Comparison of ENCODE assay signal across 9 cellular contexts in the genomic region with DNA sequence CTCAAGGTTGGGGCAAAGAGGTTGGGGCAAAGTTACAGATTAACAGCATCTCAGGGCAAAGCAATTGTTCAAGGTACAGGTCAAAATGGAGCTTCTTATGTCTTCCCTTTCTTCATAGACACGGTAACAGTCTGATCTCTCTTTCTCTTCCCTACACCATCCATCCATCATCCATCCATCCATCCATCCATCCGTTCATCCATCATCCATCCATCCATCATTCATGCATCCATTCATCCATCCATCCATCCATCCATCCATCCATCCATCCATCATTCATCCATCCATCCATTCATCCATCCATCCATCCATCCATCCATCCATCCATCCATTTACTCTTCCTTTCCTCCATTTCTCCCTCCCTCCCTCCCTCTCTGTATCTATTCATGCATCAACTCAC. TPM values are rescaled to one million over a fixed set of nuclear protein-coding genes. Genes with fewer than 3 reads are reported as not detected.
"Had no signal": no experiment of that assay in that cellular context is flagged by ENCODE, and none has a peak within 500 bp of the region (broad histone marks: within the 10 kb centered on the region; RNA-seq: fewer than 3 reads in every experiment).

No MANE protein-coding gene starts in this region.

RNA-seq across cellular contexts. Expression of a gene that starts 32.5 kb away (rescaled TPM):
- total RNA-seq: PC-3, PC-9, SK-MEL-5 had no signal
- polyA plus RNA-seq: SK-N-SH had no signal

RNA-seq across cellular contexts. Expression of a gene that starts 37.2 kb away (rescaled TPM):
- total RNA-seq: OCI-LY7, PC-3, PC-9, Peyer's patch, RPMI7951, SJCRH30, SJSA1, SK-MEL-5 had no signal
- polyA plus RNA-seq: SK-N-SH had no signal

RNA-seq across cellular contexts. Expression of a gene that starts 51.8 kb away (rescaled TPM):
- total RNA-seq: SJCRH30 had no signal
